1 cellular context compared by ENCODE assay signal in genomic region chr3:154324919-154325318, GRCh38.
TF ChIP-seq lines count a peak whose summit lies in the region.

No MANE protein-coding gene starts in this region.

TF ChIP-seq in GM12878, 131 proteins besides CTCF, POLR2A, EP300 and RAD21 (continued from another document):
- TF ChIP-seq ZBTB40 (IDR thresholded peaks at IDR 0.05; ENCODE audit: borderline replicate concordance) (no peak), EED (IDR thresholded peaks at IDR 0.05; ENCODE audit: low read depth) (no peak), CUX1 (IDR thresholded peaks at IDR 0.05; ENCODE audit: insufficient replicate concordance, low read depth, low read length) (no peak), IKZF2 (IDR thresholded peaks at IDR 0.05) (no peak), POLR2AphosphoS5 (IDR thresholded peaks at IDR 0.05; ENCODE audit: low read length) (no peak), TCF12 (IDR thresholded peaks at IDR 0.05; ENCODE audit: low read depth, low read length) (no peak), POLR2AphosphoS2 (IDR thresholded peaks at IDR 0.05; ENCODE audit: low read depth, low read length) (no peak), TAF1 (IDR thresholded peaks at IDR 0.05; ENCODE audit: borderline replicate concordance, low read depth, low read length) (no peak), PRDM15 (CRISPR knock-in tag; IDR thresholded peaks at IDR 0.05) (no peak), ZSCAN29 (IDR thresholded peaks at IDR 0.05) (no peak), ZNF687 (IDR thresholded peaks at IDR 0.05) (no peak), IRF3 (IDR thresholded peaks at IDR 0.05) (no peak)
